Comparison of ENCODE assay signal across 13 cellular contexts in genomic region chr3:121992601-121993560, GRCh38. TPM values are rescaled to one million over a fixed set of nuclear protein-coding genes. Genes with fewer than 3 reads are reported as not detected.
A peak's percentile ranks its signal among the peaks of the same experiment; 100 is the strongest.
DNase-seq lines count a peak whose midpoint lies in the region; ATAC-seq lines count a peak whose summit lies in the region.
"Had no signal": no experiment of that assay in that cellular context is flagged by ENCODE, and none has a peak within 500 bp of the region (broad histone marks: within the 10 kb centered on the region; RNA-seq: fewer than 3 reads in every experiment).

No MANE protein-coding gene starts in this region.

- H3K27me3 ChIP-seq in mesenchymal stem cell (ENCODE audit: control insufficient read depth in 1 of 2, insufficient read depth in 1 of 2, low read length in 2 of 2), result no peaks in the 10 kb centered on the region
- H3K27me3 ChIP-seq: MG63, ovary had no signal

- no peak overlapping the region for H4K8ac ChIP-seq in mesenchymal stem cell (ENCODE audit: low read length)

- peaks cover 11% of the 10 kb centered on the region for H3K4me1 ChIP-seq in mesenchymal stem cell (ENCODE audit: control insufficient read depth, insufficient read depth, low read depth, low read length)

- H2BK15ac ChIP-seq in mesenchymal stem cell (ENCODE audit: low read depth, poor library complexity, severe bottlenecking), result peak overlapping the region; percentile 84

- 95% methylated on average over 26 of the region's 31 CpGs for WGBS in mesenchymal stem cell

- DNase-seq in mesenchymal stem cell (no peak), islet precursor cell (no peak), pons (ENCODE audit: low spot score) (no peak), globus pallidus (ENCODE audit: low spot score) (no peak)
- DNase-seq in NK-92 treated with Interleukin-12 subunit alpha and Interleukin-12 subunit beta, amount 100 ng/mL, for 24 hours (lab: John Stamatoyannopoulos, UW), result no peak
- DNase-seq: effector memory CD4-positive, alpha-beta T cell; MG63; OCI-M1; ovary had no signal

- H3K79me1 ChIP-seq in mesenchymal stem cell (replicated peaks; ENCODE audit: low read length, poor library complexity, severe bottlenecking), result no peaks in the 10 kb centered on the region

- H3K14ac ChIP-seq in mesenchymal stem cell (ENCODE audit: low read length in 2 of 2), result peak overlapping the region in 1 of 2 experiments; percentile 26

- no peak overlapping the region for H3K4ac ChIP-seq in mesenchymal stem cell (ENCODE audit: low read depth in 1 of 2, low read length in 2 of 2)

- H3K4me2 ChIP-seq in mesenchymal stem cell (ENCODE audit: low read length, poor library complexity, severe bottlenecking), result no peak overlapping the region

- H3K23ac ChIP-seq in mesenchymal stem cell (ENCODE audit: low read length in 2 of 2), result no peak overlapping the region

- no peak overlapping the region for H2BK120ac ChIP-seq in mesenchymal stem cell (ENCODE audit: low read depth, low read length)

- H3K27ac ChIP-seq in mesenchymal stem cell (ENCODE audit: low read length, poor library complexity, severe bottlenecking), result no peak overlapping the region
- H3K27ac ChIP-seq: ovary had no signal

- H3K18ac ChIP-seq in mesenchymal stem cell (ENCODE audit: low read depth in 1 of 2, low read length in 2 of 2), result no peak overlapping the region

- no peaks in the 10 kb centered on the region for H3K36me3 ChIP-seq in mesenchymal stem cell (ENCODE audit: control insufficient read depth in 1 of 2, insufficient read depth in 2 of 2, low read depth in 1 of 2, low read length in 2 of 2)
- H3K36me3 ChIP-seq: MG63, ovary had no signal

- H3K9ac ChIP-seq in mesenchymal stem cell (ENCODE audit: low read length), result no peak overlapping the region

- no peak overlapping the region for H3K4me3 ChIP-seq in mesenchymal stem cell (ENCODE audit: insufficient read depth in 1 of 2, low read depth in 1 of 2, low read length in 2 of 2)
- H3K4me3 ChIP-seq: MG63, ovary had no signal

- no peak overlapping the region for H2AK5ac ChIP-seq in mesenchymal stem cell (ENCODE audit: low read length, severe bottlenecking)

- ATAC-seq in GM18519 (IDR thresholded peaks at IDR 0.05; ENCODE audit: low FRiP score, unreplicated experiment), result peak; percentile 70
- peak; percentile 68 for ATAC-seq in GM21723 (IDR thresholded peaks at IDR 0.05; ENCODE audit: unreplicated experiment)
- peak; percentile 50 for ATAC-seq in HG03439 (IDR thresholded peaks at IDR 0.05; ENCODE audit: unreplicated experiment)
- ATAC-seq: WTC11 had no signal

- no peaks in the 10 kb centered on the region for H3K9me3 ChIP-seq in mesenchymal stem cell (ENCODE audit: control insufficient read depth, low read length)
- H3K9me3 ChIP-seq: MG63, ovary had no signal

- no peak overlapping the region for H4K91ac ChIP-seq in mesenchymal stem cell (ENCODE audit: low read length)

- no peak overlapping the region for H2BK5ac ChIP-seq in mesenchymal stem cell (ENCODE audit: low read depth, low read length, poor library complexity, severe bottlenecking)

- H2BK12ac ChIP-seq in mesenchymal stem cell (ENCODE audit: low read length in 2 of 2), result no peak overlapping the region

- H2AFZ ChIP-seq in mesenchymal stem cell (ENCODE audit: low read depth, low read length), result no peak overlapping the region

RNA-seq across cellular contexts. Expression of gene ILDR1, which starts 29.2 kb away (rescaled TPM):
- polyA plus RNA-seq in mesenchymal stem cell (2013, experiment 1 of 2), result not detected
- not detected for polyA plus RNA-seq in mesenchymal stem cell (2013, experiment 2 of 2)
